In the genomic region with DNA sequence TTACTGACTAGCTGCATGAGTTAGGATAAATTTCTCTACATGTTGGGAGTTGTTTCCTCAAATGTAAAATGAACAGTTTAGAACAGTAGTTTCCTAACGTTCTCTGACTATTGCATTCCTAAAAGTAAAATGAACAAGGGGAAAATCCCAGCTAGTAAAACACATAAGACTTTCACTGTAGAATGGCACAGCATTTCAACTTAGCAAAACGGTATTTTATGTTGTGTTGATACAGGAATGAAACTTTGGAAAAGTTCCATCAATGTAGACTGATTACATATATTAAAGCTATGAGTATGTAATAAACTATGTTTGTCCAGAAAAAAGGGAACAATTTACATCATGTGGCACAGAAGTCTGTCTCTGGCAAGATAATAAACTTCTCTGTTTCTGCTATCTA, we compare ENCODE assay signal across 1 cellular context.
TF ChIP-seq lines count a peak whose summit lies in the region.

No MANE protein-coding gene starts in this region.

TF ChIP-seq in WTC11, 78 proteins besides CTCF, POLR2A, EP300 and RAD21 (continued from another document):
- TF ChIP-seq, protein P1, sequence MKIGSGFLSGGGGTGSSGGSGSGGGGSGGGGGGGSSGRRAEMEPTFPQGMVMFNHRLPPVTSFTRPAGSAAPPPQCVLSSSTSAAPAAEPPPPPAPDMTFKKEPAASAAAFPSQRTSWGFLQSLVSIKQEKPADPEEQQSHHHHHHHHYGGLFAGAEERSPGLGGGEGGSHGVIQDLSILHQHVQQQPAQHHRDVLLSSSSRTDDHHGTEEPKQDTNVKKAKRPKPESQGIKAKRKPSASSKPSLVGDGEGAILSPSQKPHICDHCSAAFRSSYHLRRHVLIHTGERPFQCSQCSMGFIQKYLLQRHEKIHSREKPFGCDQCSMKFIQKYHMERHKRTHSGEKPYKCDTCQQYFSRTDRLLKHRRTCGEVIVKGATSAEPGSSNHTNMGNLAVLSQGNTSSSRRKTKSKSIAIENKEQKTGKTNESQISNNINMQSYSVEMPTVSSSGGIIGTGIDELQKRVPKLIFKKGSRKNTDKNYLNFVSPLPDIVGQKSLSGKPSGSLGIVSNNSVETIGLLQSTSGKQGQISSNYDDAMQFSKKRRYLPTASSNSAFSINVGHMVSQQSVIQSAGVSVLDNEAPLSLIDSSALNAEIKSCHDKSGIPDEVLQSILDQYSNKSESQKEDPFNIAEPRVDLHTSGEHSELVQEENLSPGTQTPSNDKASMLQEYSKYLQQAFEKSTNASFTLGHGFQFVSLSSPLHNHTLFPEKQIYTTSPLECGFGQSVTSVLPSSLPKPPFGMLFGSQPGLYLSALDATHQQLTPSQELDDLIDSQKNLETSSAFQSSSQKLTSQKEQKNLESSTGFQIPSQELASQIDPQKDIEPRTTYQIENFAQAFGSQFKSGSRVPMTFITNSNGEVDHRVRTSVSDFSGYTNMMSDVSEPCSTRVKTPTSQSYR (CRISPR knock-in tag; IDR thresholded peaks at IDR 0.05): no peak
- TF ChIP-seq IRF2 (CRISPR knock-in tag; IDR thresholded peaks at IDR 0.05; ENCODE audit: borderline replicate concordance, low read depth): no peak
- TF ChIP-seq, protein P2, sequence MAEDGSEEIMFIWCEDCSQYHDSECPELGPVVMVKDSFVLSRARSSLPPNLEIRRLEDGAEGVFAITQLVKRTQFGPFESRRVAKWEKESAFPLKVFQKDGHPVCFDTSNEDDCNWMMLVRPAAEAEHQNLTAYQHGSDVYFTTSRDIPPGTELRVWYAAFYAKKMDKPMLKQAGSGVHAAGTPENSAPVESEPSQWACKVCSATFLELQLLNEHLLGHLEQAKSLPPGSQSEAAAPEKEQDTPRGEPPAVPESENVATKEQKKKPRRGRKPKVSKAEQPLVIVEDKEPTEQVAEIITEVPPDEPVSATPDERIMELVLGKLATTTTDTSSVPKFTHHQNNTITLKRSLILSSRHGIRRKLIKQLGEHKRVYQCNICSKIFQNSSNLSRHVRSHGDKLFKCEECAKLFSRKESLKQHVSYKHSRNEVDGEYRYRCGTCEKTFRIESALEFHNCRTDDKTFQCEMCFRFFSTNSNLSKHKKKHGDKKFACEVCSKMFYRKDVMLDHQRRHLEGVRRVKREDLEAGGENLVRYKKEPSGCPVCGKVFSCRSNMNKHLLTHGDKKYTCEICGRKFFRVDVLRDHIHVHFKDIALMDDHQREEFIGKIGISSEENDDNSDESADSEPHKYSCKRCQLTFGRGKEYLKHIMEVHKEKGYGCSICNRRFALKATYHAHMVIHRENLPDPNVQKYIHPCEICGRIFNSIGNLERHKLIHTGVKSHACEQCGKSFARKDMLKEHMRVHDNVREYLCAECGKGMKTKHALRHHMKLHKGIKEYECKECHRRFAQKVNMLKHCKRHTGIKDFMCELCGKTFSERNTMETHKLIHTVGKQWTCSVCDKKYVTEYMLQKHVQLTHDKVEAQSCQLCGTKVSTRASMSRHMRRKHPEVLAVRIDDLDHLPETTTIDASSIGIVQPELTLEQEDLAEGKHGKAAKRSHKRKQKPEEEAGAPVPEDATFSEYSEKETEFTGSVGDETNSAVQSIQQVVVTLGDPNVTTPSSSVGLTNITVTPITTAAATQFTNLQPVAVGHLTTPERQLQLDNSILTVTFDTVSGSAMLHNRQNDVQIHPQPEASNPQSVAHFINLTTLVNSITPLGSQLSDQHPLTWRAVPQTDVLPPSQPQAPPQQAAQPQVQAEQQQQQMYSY (CRISPR knock-in tag; IDR thresholded peaks at IDR 0.05): no peak
- TF ChIP-seq, protein P3, sequence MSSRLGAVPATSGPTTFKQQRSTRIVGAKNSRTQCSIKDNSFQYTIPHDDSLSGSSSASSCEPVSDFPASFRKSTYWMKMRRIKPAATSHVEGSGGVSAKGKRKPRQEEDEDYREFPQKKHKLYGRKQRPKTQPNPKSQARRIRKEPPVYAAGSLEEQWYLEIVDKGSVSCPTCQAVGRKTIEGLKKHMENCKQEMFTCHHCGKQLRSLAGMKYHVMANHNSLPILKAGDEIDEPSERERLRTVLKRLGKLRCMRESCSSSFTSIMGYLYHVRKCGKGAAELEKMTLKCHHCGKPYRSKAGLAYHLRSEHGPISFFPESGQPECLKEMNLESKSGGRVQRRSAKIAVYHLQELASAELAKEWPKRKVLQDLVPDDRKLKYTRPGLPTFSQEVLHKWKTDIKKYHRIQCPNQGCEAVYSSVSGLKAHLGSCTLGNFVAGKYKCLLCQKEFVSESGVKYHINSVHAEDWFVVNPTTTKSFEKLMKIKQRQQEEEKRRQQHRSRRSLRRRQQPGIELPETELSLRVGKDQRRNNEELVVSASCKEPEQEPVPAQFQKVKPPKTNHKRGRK (CRISPR knock-in tag; IDR thresholded peaks at IDR 0.05; ENCODE audit: borderline replicate concordance): no peak
- TF ChIP-seq, protein P4, sequence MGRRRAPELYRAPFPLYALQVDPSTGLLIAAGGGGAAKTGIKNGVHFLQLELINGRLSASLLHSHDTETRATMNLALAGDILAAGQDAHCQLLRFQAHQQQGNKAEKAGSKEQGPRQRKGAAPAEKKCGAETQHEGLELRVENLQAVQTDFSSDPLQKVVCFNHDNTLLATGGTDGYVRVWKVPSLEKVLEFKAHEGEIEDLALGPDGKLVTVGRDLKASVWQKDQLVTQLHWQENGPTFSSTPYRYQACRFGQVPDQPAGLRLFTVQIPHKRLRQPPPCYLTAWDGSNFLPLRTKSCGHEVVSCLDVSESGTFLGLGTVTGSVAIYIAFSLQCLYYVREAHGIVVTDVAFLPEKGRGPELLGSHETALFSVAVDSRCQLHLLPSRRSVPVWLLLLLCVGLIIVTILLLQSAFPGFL (CRISPR knock-in tag; IDR thresholded peaks at IDR 0.05; ENCODE audit: borderline replicate concordance): no peak
